In the genomic region with DNA sequence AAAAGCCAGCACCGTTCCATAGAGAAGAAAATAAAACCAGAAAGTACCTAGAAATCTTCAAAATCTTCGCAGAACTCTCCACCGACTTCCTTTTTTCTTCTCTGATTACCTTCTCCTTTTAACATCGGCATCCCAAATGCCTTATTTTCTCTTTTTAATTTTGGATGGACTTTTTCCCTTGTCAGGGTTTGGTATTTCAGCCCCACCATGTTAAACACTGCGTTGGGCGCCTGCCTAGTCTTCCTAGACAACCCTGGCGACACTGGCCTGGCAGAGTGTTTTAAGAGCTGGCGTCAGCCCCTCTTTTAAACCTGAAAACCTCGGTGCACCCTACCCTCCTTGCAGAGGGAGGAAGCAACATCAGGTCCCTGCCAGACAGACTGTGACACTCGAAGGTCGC, we compare ENCODE assay signal across 14 cellular contexts.
A peak's percentile ranks its signal among the peaks of the same experiment; 100 is the strongest.
DNase-seq lines count a peak whose midpoint lies in the region; ATAC-seq and TF ChIP-seq lines count a peak whose summit lies in the region.
"Had no signal": no experiment of that assay in that cellular context is flagged by ENCODE, and none has a peak within 500 bp of the region (broad histone marks: within the 10 kb centered on the region; RNA-seq: fewer than 3 reads in every experiment).

No MANE protein-coding gene starts in this region.

- DNase-seq in AG10803 (ENCODE audit: low read depth) (peak; percentile 44), NCI-H1092 (lab: John Stamatoyannopoulos, UW) (peak; percentile 84), dermis blood vessel endothelial cell (peak; percentile 54), natural killer cell (no peak), DMS79 (lab: John Stamatoyannopoulos, UW) (no peak), mesothelial cell of epicardium (ENCODE audit: low spot score in 2 of 2, unreplicated experiment in 2 of 2) (no peak), NCI-H526 (lab: John Stamatoyannopoulos, UW) (no peak)
- DNase-seq in stimulated activated CD4-positive, alpha-beta T cell treated with anti-CD3 and anti-CD28 coated beads, Interleukin-1b, Interleukin-23, amount 100 ng/mL, for 48 hours, result no peak
- DNase-seq: BE2C, foreskin keratinocyte, mesendoderm, NCI-H2029 treated with DMSO at 0.1 percent for 48 hours had no signal

- H3K4me1 Mint-ChIP-seq in natural killer cell, result peaks cover 81 to 89% of the 10 kb centered on the region in 2 donors
- peaks cover 1% of the 10 kb centered on the region for H3K4me1 Mint-ChIP-seq in mesothelial cell of epicardium

- H3K36me3 Mint-ChIP-seq in natural killer cell, result no peaks in the 10 kb centered on the region
- no peaks in the 10 kb centered on the region for H3K36me3 Mint-ChIP-seq in mesothelial cell of epicardium
- H3K36me3 Mint-ChIP-seq: brain had no signal

- no peak overlapping the region for H3K4me3 ChIP-seq in AG10803 (ENCODE audit: low read length)
- H3K4me3 ChIP-seq: smooth muscle cell had no signal

- H3K4me3 Mint-ChIP-seq in natural killer cell (peak overlapping the region; percentile 79), mesothelial cell of epicardium (no peak overlapping the region)
- H3K4me3 Mint-ChIP-seq: brain had no signal

- H3K27ac Mint-ChIP-seq in natural killer cell, result peak overlapping the region; percentile 88
- no peak overlapping the region for H3K27ac Mint-ChIP-seq in mesothelial cell of epicardium

- no peak for TF ChIP-seq CTCF in AG10803 (conservative IDR thresholded peaks at IDR 0.05; ENCODE audit: low read length)
- TF ChIP-seq CTCF in natural killer cell (IDR thresholded peaks at IDR 0.05), result no peak
- TF ChIP-seq CTCF in mesothelial cell of epicardium (IDR thresholded peaks at IDR 0.05; ENCODE audit: unreplicated experiment), result no peak

- no peaks in the 10 kb centered on the region for H3K9me3 Mint-ChIP-seq in natural killer cell
- no peaks in the 10 kb centered on the region for H3K9me3 Mint-ChIP-seq in mesothelial cell of epicardium

- ATAC-seq in natural killer cell, result no peak
- ATAC-seq: foreskin keratinocyte had no signal

- H3K27me3 Mint-ChIP-seq in natural killer cell (ENCODE audit: low read depth in 2 of 2) (no peaks in the 10 kb centered on the region), mesothelial cell of epicardium (ENCODE audit: low read depth) (peaks cover 8% of the 10 kb centered on the region)

- intact Hi-C loops in natural killer cell (cut with micrococcal nuclease), result no loop called here

Comparison
In these comparisons a context has a peak if more than half of its experiments do, and no peak if none do; other contexts are left out.
1. DNase-seq: peak in AG10803 (single experiment), NCI-H1092 (single experiment) and dermis blood vessel endothelial cell (single experiment); none in natural killer cell (single experiment), stimulated activated CD4-positive, alpha-beta T cell treated with anti-CD3 and anti-CD28 coated beads, Interleukin-1b, Interleukin-23, amount 100 ng/mL, for 48 hours (single experiment), DMS79 (single experiment), mesothelial cell of epicardium (0 of 2) and NCI-H526 (0 of 2).